Comparison of ENCODE assay signal across 1 cellular context in the genomic region with DNA sequence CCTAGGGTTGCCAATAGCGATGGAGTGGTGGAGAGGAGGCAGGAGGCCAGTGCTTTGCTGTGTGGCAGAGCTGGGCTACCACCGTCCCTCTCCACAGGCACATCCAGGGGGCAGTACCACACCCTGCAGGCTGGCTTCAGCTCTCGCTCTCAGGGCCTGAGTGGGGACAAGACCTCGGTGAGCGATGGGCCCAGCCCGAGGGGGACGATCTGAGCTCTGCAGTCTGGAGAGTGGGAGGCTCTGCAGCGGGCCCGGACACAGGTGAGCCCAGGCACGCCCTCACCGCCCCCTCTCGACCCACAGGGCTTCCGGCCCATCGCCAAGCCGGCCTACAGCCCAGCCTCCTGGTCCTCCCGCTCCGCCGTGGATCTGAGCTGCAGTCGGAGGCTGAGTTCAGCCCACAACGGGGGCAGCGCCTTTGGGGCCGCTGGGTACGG.
TF ChIP-seq lines count a peak whose summit lies in the region.

No MANE protein-coding gene starts in this region.

TF ChIP-seq in SK-N-SH, 30 proteins besides CTCF, POLR2A, EP300 and RAD21:
- TF ChIP-seq GABPA (IDR thresholded peaks at IDR 0.05; ENCODE audit: low read depth) (no peak), SMC3 (IDR thresholded peaks at IDR 0.05; ENCODE audit: low read depth, low read length) (no peak), TAF1 (IDR thresholded peaks at IDR 0.05; ENCODE audit: borderline replicate concordance, low read depth, low read length) (no peak), GATA2 (CRISPR knock-in tag; IDR thresholded peaks at IDR 0.05) (no peak), MXI1 (IDR thresholded peaks at IDR 0.05; ENCODE audit: low read depth, low read length) (no peak), MEF2A (IDR thresholded peaks at IDR 0.05; ENCODE audit: borderline replicate concordance, low read depth) (no peak)
- TF ChIP-seq, protein P1, sequence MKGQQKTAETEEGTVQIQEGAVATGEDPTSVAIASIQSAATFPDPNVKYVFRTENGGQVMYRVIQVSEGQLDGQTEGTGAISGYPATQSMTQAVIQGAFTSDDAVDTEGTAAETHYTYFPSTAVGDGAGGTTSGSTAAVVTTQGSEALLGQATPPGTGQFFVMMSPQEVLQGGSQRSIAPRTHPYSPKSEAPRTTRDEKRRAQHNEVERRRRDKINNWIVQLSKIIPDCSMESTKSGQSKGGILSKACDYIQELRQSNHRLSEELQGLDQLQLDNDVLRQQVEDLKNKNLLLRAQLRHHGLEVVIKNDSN (IDR thresholded peaks at IDR 0.05; ENCODE audit: borderline replicate concordance, low read depth), result no peak
